ENCODE assay signal across 5 cellular contexts in genomic region chr4:63851496-63851895, GRCh38.
"Had no signal": no experiment of that assay in that cellular context is flagged by ENCODE, and none has a peak within 500 bp of the region (broad histone marks: within the 10 kb centered on the region; RNA-seq: fewer than 3 reads in every experiment).

No MANE protein-coding gene starts in this region.

- ATAC-seq: HepG2, K562 had no signal

- H3K27ac ChIP-seq: HL-60 had no signal

- H3K4me3 ChIP-seq: K562 had no signal

- FAIRE-seq: HepG2, HTR-8/SVneo, K562 had no signal

- DNase-seq: IMR-90 had no signal
